ENCODE assay signal across 9 cellular contexts in genomic region chr2:33291278-33292013, GRCh38.
DNase-seq lines count a peak whose midpoint lies in the region; ATAC-seq, FAIRE-seq and TF ChIP-seq lines count a peak whose summit lies in the region.
"Had no signal": no experiment of that assay in that cellular context is flagged by ENCODE, and none has a peak within 500 bp of the region (broad histone marks: within the 10 kb centered on the region; RNA-seq: fewer than 3 reads in every experiment).

No MANE protein-coding gene starts in this region.

- H3K4me1 ChIP-seq in astrocyte (ENCODE audit: insufficient read depth, low read length) (peaks cover 25% of the 10 kb centered on the region), thoracic aorta (ENCODE audit: control insufficient read depth in 1 of 2, low read depth in 2 of 2) (peaks cover 44 to 63% of the 10 kb centered on the region in 2 donors)

- DNase-seq in DMS153 (lab: John Stamatoyannopoulos, UW) (peak; percentile 46), DMS153 treated with DMSO at 0.1 percent for 48 hours (lab: John Stamatoyannopoulos, UW; ENCODE audit: unreplicated experiment) (no peak), astrocyte (ENCODE audit: low read depth) (peak; percentile 98), kidney tubule cell (ENCODE audit: low spot score) (peak; percentile 69), thoracic aorta (ENCODE audit: low spot score) (no peak), 8988T (no peak), globus pallidus (ENCODE audit: low spot score) (no peak)
- DNase-seq: activated CD4-positive, alpha-beta T cell treated with anti-CD3 and anti-CD28 coated beads for 1 hour had no signal

- H3K27me3 Mint-ChIP-seq in astrocyte (ENCODE audit: low read depth, unreplicated experiment): no peaks in the 10 kb centered on the region

- peak overlapping the region; percentile 70 for H3K27ac Mint-ChIP-seq in astrocyte (ENCODE audit: unreplicated experiment)

- H3K4me3 Mint-ChIP-seq in astrocyte (ENCODE audit: unreplicated experiment): no peak overlapping the region

- peaks cover 11% of the 10 kb centered on the region for H3K36me3 ChIP-seq in astrocyte (ENCODE audit: insufficient read depth, low read length)
- H3K36me3 ChIP-seq in thoracic aorta: peaks cover 24% of the 10 kb centered on the region

- peak overlapping the region; percentile 81 for H3K4me2 ChIP-seq in astrocyte (ENCODE audit: low read length)

- peaks cover 21% of the 10 kb centered on the region for H3K4me1 Mint-ChIP-seq in astrocyte (ENCODE audit: low read depth, unreplicated experiment)

- FAIRE-seq in astrocyte (lab: Jason Lieb, UNC): peak; percentile 90

- H4K20me1 ChIP-seq in astrocyte (ENCODE audit: insufficient read depth, low read length): no peaks in the 10 kb centered on the region

- H3K27me3 ChIP-seq in astrocyte (ENCODE audit: insufficient read depth, low read length) (no peaks in the 10 kb centered on the region), thoracic aorta (replicated peaks; ENCODE audit: insufficient read depth) (no peaks in the 10 kb centered on the region)

- H2AFZ ChIP-seq in astrocyte (ENCODE audit: low read depth, low read length): no peak overlapping the region

- H3K9me3 Mint-ChIP-seq in astrocyte (ENCODE audit: unreplicated experiment): no peaks in the 10 kb centered on the region

- H3K4me3 ChIP-seq in astrocyte (ENCODE audit: insufficient read depth, low read depth, low read length) (peak overlapping the region; percentile 35), thoracic aorta (peak overlapping the region; percentile 48)

- ATAC-seq in thoracic aorta (ENCODE audit: insufficient number of reproducible peaks, low FRiP score, low read depth) (peak; percentile 74), GM21360 (IDR thresholded peaks at IDR 0.05; ENCODE audit: unreplicated experiment) (no peak)

- H3K27ac ChIP-seq in astrocyte (ENCODE audit: low read depth, low read length): peak overlapping the region; percentile 87
- H3K27ac ChIP-seq in thoracic aorta: peak overlapping the region; percentile 67 to 89

- H3K9ac ChIP-seq in astrocyte (ENCODE audit: low read length): peak overlapping the region; percentile 70

- H3K9me3 ChIP-seq in astrocyte (ENCODE audit: insufficient read depth, low read depth, low read length) (no peaks in the 10 kb centered on the region), thoracic aorta (no peaks in the 10 kb centered on the region)

- H3K79me2 ChIP-seq in astrocyte (ENCODE audit: insufficient read depth, low read length): no peaks in the 10 kb centered on the region

- TF ChIP-seq CTCF in astrocyte (IDR thresholded peaks at IDR 0.05; ENCODE audit: insufficient read depth, low read depth, low read length) (no peak), thoracic aorta (IDR thresholded peaks at IDR 0.05) (no peak)

- no peaks in the 10 kb centered on the region for H3K36me3 Mint-ChIP-seq in astrocyte (ENCODE audit: low read depth, unreplicated experiment)

Comparison
In these comparisons a context has a peak if more than half of its experiments do, and no peak if none do; other contexts are left out.
1. DNase-seq: peak in DMS153 (single experiment), astrocyte (single experiment) and kidney tubule cell (single experiment); none in DMS153 treated with DMSO at 0.1 percent for 48 hours (single experiment), thoracic aorta (single experiment), 8988T (single experiment) and globus pallidus (single experiment).